1 cellular context compared by ENCODE assay signal in the genomic region with DNA sequence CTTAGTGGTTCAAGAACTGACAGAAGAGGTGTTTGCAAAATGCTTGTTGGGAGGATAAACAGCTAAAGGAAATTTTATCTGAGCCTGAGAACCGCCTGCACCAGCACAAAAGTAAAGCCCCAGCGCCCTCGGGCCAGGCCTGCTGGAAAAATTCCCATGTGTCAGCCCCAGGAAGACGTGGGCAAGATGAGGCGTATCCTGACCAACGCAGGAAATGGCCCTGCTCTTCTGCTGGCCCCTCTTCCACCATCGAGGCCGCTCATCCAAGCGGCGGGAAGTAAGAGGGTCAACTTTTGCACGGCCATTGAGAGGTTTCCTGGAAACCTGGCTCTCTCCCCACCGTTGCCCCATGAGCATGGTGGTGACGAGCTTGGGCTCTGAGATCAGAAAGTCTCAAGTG.
TF ChIP-seq lines count a peak whose summit lies in the region.

No MANE protein-coding gene starts in this region.

TF ChIP-seq in HepG2, 621 proteins besides CTCF, POLR2A, EP300 and RAD21:
- TF ChIP-seq ELF3 (CRISPR knock-in tag; IDR thresholded peaks at IDR 0.05) (no peak), RBFOX2 (IDR thresholded peaks at IDR 0.05; ENCODE audit: low read depth, low read length) (peak; percentile 23; the same call in 1 of the 2 replicates), AGO2 (optimal IDR thresholded peaks at IDR 0.05; ENCODE audit: low read depth, low read length) (peak; percentile 34)
